In genomic region chr1:183024352-183025337, GRCh38 we compare ENCODE assay signal across 8 cellular contexts. TPM values are rescaled to one million over a fixed set of nuclear protein-coding genes. Genes with fewer than 3 reads are reported as not detected.
A peak's percentile ranks its signal among the peaks of the same experiment; 100 is the strongest.
DNase-seq lines count a peak whose midpoint lies in the region; ATAC-seq lines count a peak whose summit lies in the region.

No MANE protein-coding gene starts in this region.

- no peak for ATAC-seq in GM21786 (IDR thresholded peaks at IDR 0.05; ENCODE audit: unreplicated experiment)

- peaks cover 6% of the 10 kb centered on the region for H3K4me1 ChIP-seq in thymus (ENCODE audit: control insufficient read depth, insufficient read depth, low read length)

- peaks cover 82% of the 10 kb centered on the region for H3K27me3 Mint-ChIP-seq in activated T-helper 2 cell treated with anti-CD3 and anti-CD28 coated beads, Interferon-gamma antibody, Interleukin-2, Interleukin-4, amounts not matched to agents 10 μg/mL and 5 μg/mL and 100 μg/mL, durations not matched to agents 14 hours and 24 hours and 36 hours (ENCODE audit: low read depth)

- H3K4me1 Mint-ChIP-seq in activated T-helper 2 cell treated with anti-CD3 and anti-CD28 coated beads, Interferon-gamma antibody, Interleukin-2, Interleukin-4, amounts not matched to agents 10 μg/mL and 5 μg/mL and 100 μg/mL, durations not matched to agents 14 hours and 24 hours and 36 hours (ENCODE audit: low read depth) = peaks cover 11% of the 10 kb centered on the region

- peak overlapping the region; percentile 57 for H3K4me3 ChIP-seq in thymus (ENCODE audit: low read length)

- H3K36me3 ChIP-seq in thymus (ENCODE audit: control insufficient read depth, insufficient read depth) = no peaks in the 10 kb centered on the region

- in situ Hi-C loops in ACHN (cut with HindIII; ENCODE audit: low pct_ligation_motif_present, low pct_unique_long_range_greater_than_20kb, low sequenced_read_pairs) = no loop called here

- no peak overlapping the region for H3K27ac Mint-ChIP-seq in activated T-helper 2 cell treated with anti-CD3 and anti-CD28 coated beads, Interferon-gamma antibody, Interleukin-2, Interleukin-4, amounts not matched to agents 10 μg/mL and 5 μg/mL and 100 μg/mL, durations not matched to agents 14 hours and 24 hours and 36 hours

- H3K36me3 Mint-ChIP-seq in activated T-helper 2 cell treated with anti-CD3 and anti-CD28 coated beads, Interferon-gamma antibody, Interleukin-2, Interleukin-4, amounts not matched to agents 10 μg/mL and 5 μg/mL and 100 μg/mL, durations not matched to agents 14 hours and 24 hours and 36 hours (ENCODE audit: low read depth) = peaks cover 3% of the 10 kb centered on the region

- peak overlapping the region; percentile 57 for H3K27ac ChIP-seq in thymus (ENCODE audit: low read depth)

- peak; percentile 33 for DNase-seq in ACHN
- DNase-seq in HCEC 1CT = peak; percentile 18
- DNase-seq in activated T-helper 2 cell treated with anti-CD3 and anti-CD28 coated beads, Interferon-gamma antibody, Interleukin-2, Interleukin-4, amounts not matched to agents 10 μg/mL and 5 μg/mL and 100 μg/mL, durations not matched to agents 14 hours and 24 hours and 36 hours (ENCODE audit: low spot score) = no peak
- peak; percentile 38 for DNase-seq in kidney tubule cell (ENCODE audit: low spot score)
- no peak for DNase-seq in NCI-H510A treated with DMSO at 0.1 percent for 48 hours (lab: John Stamatoyannopoulos, UW)
- no peak for DNase-seq in SHP77 treated with DMSO at 0.1 percent for 48 hours (lab: John Stamatoyannopoulos, UW)

- no peaks in the 10 kb centered on the region for H3K9me3 ChIP-seq in thymus (ENCODE audit: control insufficient read depth)

- no peaks in the 10 kb centered on the region for H3K9me3 Mint-ChIP-seq in activated T-helper 2 cell treated with anti-CD3 and anti-CD28 coated beads, Interferon-gamma antibody, Interleukin-2, Interleukin-4, amounts not matched to agents 10 μg/mL and 5 μg/mL and 100 μg/mL, durations not matched to agents 14 hours and 24 hours and 36 hours

- intact Hi-C loops in activated T-helper 2 cell treated with anti-CD3 and anti-CD28 coated beads, Interferon-gamma antibody, Interleukin-2, Interleukin-4, amounts not matched to agents 10 μg/mL and 5 μg/mL and 100 μg/mL, durations not matched to agents 14 hours and 24 hours and 36 hours (cut with micrococcal nuclease) = loop anchor here (5.0 kb wide), 1 partner anchor 62 kb away; no protein-coding TSS in a partner anchor

- WGBS in thymus = 20% methylated on average over 14 of the region's 14 CpGs

- peak overlapping the region; percentile 79 for H3K4me3 Mint-ChIP-seq in activated T-helper 2 cell treated with anti-CD3 and anti-CD28 coated beads, Interferon-gamma antibody, Interleukin-2, Interleukin-4, amounts not matched to agents 10 μg/mL and 5 μg/mL and 100 μg/mL, durations not matched to agents 14 hours and 24 hours and 36 hours (ENCODE audit: low read depth)

- peaks cover 61% of the 10 kb centered on the region for H3K27me3 ChIP-seq in thymus (ENCODE audit: control insufficient read depth, insufficient read depth)

RNA-seq across cellular contexts. Expression of gene LAMC1, which starts 1.4 kb away (rescaled TPM):
- total RNA-seq in activated T-helper 2 cell treated with anti-CD3 and anti-CD28 coated beads, Interferon-gamma antibody, Interleukin-2, Interleukin-4, amounts not matched to agents 10 μg/mL and 5 μg/mL and 100 μg/mL, durations not matched to agents 14 hours and 24 hours and 36 hours = 0.05 and 0.39 TPM in 2 replicates
- polyA plus RNA-seq in thymus = 12.6 TPM

Comparison
In these comparisons a context has a peak if more than half of its experiments do, and no peak if none do; other contexts are left out.
1. DNase-seq: peak in ACHN (single experiment), HCEC 1CT (single experiment) and kidney tubule cell (single experiment); none in activated T-helper 2 cell treated with anti-CD3 and anti-CD28 coated beads, Interferon-gamma antibody, Interleukin-2, Interleukin-4, amounts not matched to agents 10 μg/mL and 5 μg/mL and 100 μg/mL, durations not matched to agents 14 hours and 24 hours and 36 hours (single experiment), NCI-H510A treated with DMSO at 0.1 percent for 48 hours (single experiment) and SHP77 treated with DMSO at 0.1 percent for 48 hours (single experiment).